ENCODE assay signal across 8 cellular contexts in the genomic region with DNA sequence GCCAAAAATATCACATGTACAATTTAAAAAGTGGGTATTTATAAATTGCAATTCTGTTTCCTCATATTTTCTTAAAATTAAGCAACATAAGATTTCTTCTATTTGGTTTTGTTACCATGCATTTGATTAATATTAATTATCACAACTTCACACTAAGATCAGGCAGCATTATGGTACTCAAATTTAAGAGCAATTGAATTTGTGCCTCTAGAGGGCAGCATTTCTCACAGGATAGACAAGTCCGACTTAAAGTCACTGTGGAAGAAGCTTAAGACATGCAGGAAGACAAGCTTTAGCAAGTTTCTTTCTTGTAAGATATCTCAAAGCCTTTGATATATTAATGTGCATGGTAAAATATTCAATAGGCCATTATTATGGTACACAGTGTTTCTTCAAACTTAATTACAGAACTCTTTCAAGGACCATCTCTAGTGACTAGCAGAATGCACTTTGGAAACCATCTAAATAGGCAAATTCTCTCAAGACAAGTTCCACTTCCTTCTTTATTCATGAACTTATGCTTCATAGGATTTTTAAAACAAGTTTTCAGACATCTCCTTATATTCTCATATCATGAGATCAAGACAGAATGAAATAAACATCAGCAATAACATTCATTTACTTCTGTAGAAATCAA. TPM values are rescaled to one million over a fixed set of nuclear protein-coding genes. Genes with fewer than 3 reads are reported as not detected.
DNase-seq lines count a peak whose midpoint lies in the region; ATAC-seq and TF ChIP-seq lines count a peak whose summit lies in the region.

No MANE protein-coding gene starts in this region.

- CTCF ChIA-PET in Caco-2 (lab: Charles Lee), result interaction anchor here (0.6 to 2.0 kb wide), 21 partner anchors 10 to 627 kb away, joined by 3 to 20 read pairs (median 4); a partner anchor contains a TSS
- CTCF ChIA-PET in activated CD8-positive, alpha-beta memory T cell treated with anti-CD3 and anti-CD28 coated beads, Interleukin-2, amount 10 ng/mL, durations not matched to agents 7 days and 5 days (lab: Charles Lee), result interaction anchor here (0.5 to 11.7 kb wide), 55 partner anchors 9 to 238 kb away, joined by 3 to 150 read pairs (median 4); a partner anchor contains a TSS

- ATAC-seq in GM19043 (IDR thresholded peaks at IDR 0.05; ENCODE audit: low read depth, unreplicated experiment), result peak; percentile 57
- ATAC-seq in HG03432 (IDR thresholded peaks at IDR 0.05; ENCODE audit: unreplicated experiment), result peak; percentile 68
- peak; percentile 81 for ATAC-seq in activated CD8-positive, alpha-beta memory T cell treated with anti-CD3 and anti-CD28 coated beads, Interleukin-2, amount 10 ng/mL, durations not matched to agents 7 days and 5 days
- no peak for ATAC-seq in GM18907 (IDR thresholded peaks at IDR 0.05; ENCODE audit: unreplicated experiment)

- H3K9me3 Mint-ChIP-seq in Caco-2 (ENCODE audit: unreplicated experiment), result no peaks in the 10 kb centered on the region
- H3K9me3 Mint-ChIP-seq in activated CD8-positive, alpha-beta memory T cell treated with anti-CD3 and anti-CD28 coated beads, Interleukin-2, amount 10 ng/mL, durations not matched to agents 7 days and 5 days (ENCODE audit: low read depth), result no peaks in the 10 kb centered on the region

- H3K36me3 ChIP-seq in Caco-2 (ENCODE audit: control insufficient read depth, insufficient read depth, low read length), result no peaks in the 10 kb centered on the region
- no peaks in the 10 kb centered on the region for H3K36me3 ChIP-seq in neutrophil

- no peak overlapping the region for H3K4me3 Mint-ChIP-seq in Caco-2 (ENCODE audit: unreplicated experiment)
- H3K4me3 Mint-ChIP-seq in activated CD8-positive, alpha-beta memory T cell treated with anti-CD3 and anti-CD28 coated beads, Interleukin-2, amount 10 ng/mL, durations not matched to agents 7 days and 5 days, result no peak overlapping the region

- no peaks in the 10 kb centered on the region for H3K27me3 ChIP-seq in Caco-2 (replicated peaks; ENCODE audit: control insufficient read depth, insufficient read depth, low read length)
- H3K27me3 ChIP-seq in neutrophil, result no peaks in the 10 kb centered on the region

- peak overlapping the region; percentile 2 for H3K27ac ChIP-seq in neutrophil

- BruUV-seq in Caco-2 (replicated peaks; lab: Mats Ljungman, UMichigan), result no TSS peak

- H3K36me3 Mint-ChIP-seq in Caco-2 (ENCODE audit: insufficient read depth, unreplicated experiment), result no peaks in the 10 kb centered on the region
- peaks cover 3% of the 10 kb centered on the region for H3K36me3 Mint-ChIP-seq in activated CD8-positive, alpha-beta memory T cell treated with anti-CD3 and anti-CD28 coated beads, Interleukin-2, amount 10 ng/mL, durations not matched to agents 7 days and 5 days

- no peak overlapping the region for H3K27ac Mint-ChIP-seq in Caco-2 (ENCODE audit: unreplicated experiment)
- H3K27ac Mint-ChIP-seq in activated CD8-positive, alpha-beta memory T cell treated with anti-CD3 and anti-CD28 coated beads, Interleukin-2, amount 10 ng/mL, durations not matched to agents 7 days and 5 days, result no peak overlapping the region

- H3K4me3 ChIP-seq in Caco-2 (ENCODE audit: low read depth, low read length) (no peak overlapping the region), neutrophil (ENCODE audit: low read depth in 1 of 2, low read length in 1 of 2) (no peak overlapping the region)

- H3K4me1 ChIP-seq in Caco-2, result peaks cover 12% of the 10 kb centered on the region
- peaks cover 0 to 3% of the 10 kb centered on the region in 2 experiments for H3K4me1 ChIP-seq in neutrophil (ENCODE audit: control insufficient read depth in 1 of 2, insufficient read depth in 1 of 2, low read depth in 1 of 2, low read length in 1 of 2)

- intact Hi-C loops in Caco-2 (cut with micrococcal nuclease; ENCODE audit: unreplicated experiment), result loop anchor here (1.0 to 5.0 kb wide), 4 partner anchors 36 to 234 kb away; a partner anchor contains a TSS

- H3K4me1 Mint-ChIP-seq in Caco-2 (ENCODE audit: low read depth, unreplicated experiment), result peaks cover 13% of the 10 kb centered on the region
- H3K4me1 Mint-ChIP-seq in activated CD8-positive, alpha-beta memory T cell treated with anti-CD3 and anti-CD28 coated beads, Interleukin-2, amount 10 ng/mL, durations not matched to agents 7 days and 5 days, result peaks cover 26% of the 10 kb centered on the region

- H3K9me3 ChIP-seq in Caco-2, result no peaks in the 10 kb centered on the region
- no peaks in the 10 kb centered on the region for H3K9me3 ChIP-seq in neutrophil

- TF ChIP-seq CTCF in Caco-2 (IDR thresholded peaks at IDR 0.05; ENCODE audit: insufficient read depth in 1 of 2, low read depth in 1 of 2, low read length in 1 of 2, severe bottlenecking in 1 of 2, unreplicated experiment in 1 of 2) (peak; percentile 58 to 75), neutrophil (IDR thresholded peaks at IDR 0.05) (peak; percentile 72)

- POLR2A ChIA-PET in Caco-2 (lab: Charles Lee), result no interaction called here

- no peaks in the 10 kb centered on the region for H3K27me3 Mint-ChIP-seq in Caco-2 (ENCODE audit: insufficient read depth, unreplicated experiment)
- H3K27me3 Mint-ChIP-seq in activated CD8-positive, alpha-beta memory T cell treated with anti-CD3 and anti-CD28 coated beads, Interleukin-2, amount 10 ng/mL, durations not matched to agents 7 days and 5 days, result no peaks in the 10 kb centered on the region

- DNase-seq in Caco-2, result peak; percentile 56 to 78
- peak; percentile 81 for DNase-seq in NCI-H69 (lab: John Stamatoyannopoulos, UW)
- peak; percentile 69 for DNase-seq in activated CD8-positive, alpha-beta memory T cell treated with anti-CD3 and anti-CD28 coated beads, Interleukin-2, amount 10 ng/mL, durations not matched to agents 7 days and 5 days
- DNase-seq in fibroblast of peridontal ligament (ENCODE audit: extremely low read depth), result peak; percentile 96

RNA-seq across cellular contexts. Expression of a gene that starts 35.0 kb away (rescaled TPM):
- 34.1 and 36.1 TPM in 2 replicates for total RNA-seq in Caco-2 (2022)
- 10 to 100 TPM; 49.3 to 62.9 TPM for total RNA-seq in activated CD8-positive, alpha-beta memory T cell treated with anti-CD3 and anti-CD28 coated beads, Interleukin-2, amount 10 ng/mL, durations not matched to agents 7 days and 5 days
